4 cellular contexts compared by ENCODE assay signal in genomic region chr3:50922071-50922470, GRCh38.
DNase-seq lines count a peak whose midpoint lies in the region; FAIRE-seq and TF ChIP-seq lines count a peak whose summit lies in the region.
"Not testable (repeated sequence)": the region's sequence is repeated elsewhere in the genome, so short reads cannot be mapped to it uniquely, and the experiment has no call there.

No MANE protein-coding gene starts in this region.

- H3K4me3 ChIP-seq in endodermal cell (ENCODE audit: low read length) = peak overlapping the region; percentile 23
- not testable (repeated sequence) for H3K4me3 ChIP-seq in kidney (ENCODE audit: low read length in 2 of 2)

- not testable (repeated sequence) for H3K27ac Mint-ChIP-seq in chondrocyte (ENCODE audit: unreplicated experiment); endodermal cell; osteocyte (ENCODE audit: unreplicated experiment)

- WGBS in endodermal cell (ENCODE audit: insufficient coverage in 1 of 2, insufficient read length in 1 of 2), 2 experiments = 92 to 93% methylated on average over 2 to 5 of the region's 5 CpGs

- not testable (repeated sequence) for H3K27ac ChIP-seq in endodermal cell (ENCODE audit: low read depth, low read length); kidney (ENCODE audit: low read depth in 2 of 2, low read length in 2 of 2)

- H3K9ac ChIP-seq in endodermal cell (ENCODE audit: extremely low read depth, low read length, poor library complexity, severe bottlenecking); kidney (ENCODE audit: low read length in 2 of 2): not testable (repeated sequence)

- TF ChIP-seq CTCF in chondrocyte (IDR thresholded peaks at IDR 0.05); endodermal cell (conservative IDR thresholded peaks at IDR 0.05); kidney (IDR thresholded peaks at IDR 0.05; ENCODE audit: borderline replicate concordance, extremely low read depth, insufficient read depth); osteocyte (IDR thresholded peaks at IDR 0.05): not testable (repeated sequence)

- H3K4me1 ChIP-seq in endodermal cell (ENCODE audit: control insufficient read depth, insufficient read depth, low read length); kidney (ENCODE audit: control insufficient read depth in 1 of 2, insufficient read depth in 1 of 2, low read depth in 1 of 2, low read length in 2 of 2): not testable (repeated sequence)

- FAIRE-seq in kidney (lab: Jason Lieb, UNC) = not testable (repeated sequence)

- intact Hi-C loops in kidney (cut with DNase I) = not testable (repeated sequence)

- not testable (repeated sequence) for H3K36me3 Mint-ChIP-seq in chondrocyte (ENCODE audit: low read depth); osteocyte (ENCODE audit: unreplicated experiment)
- H3K36me3 Mint-ChIP-seq in endodermal cell (ENCODE audit: low read depth) = peaks cover 13% of the 10 kb centered on the region

- peaks cover 22% of the 10 kb centered on the region for H3K9me3 ChIP-seq in endodermal cell (ENCODE audit: control insufficient read depth, low read length)
- not testable (repeated sequence) for H3K9me3 ChIP-seq in kidney (ENCODE audit: control insufficient read depth in 1 of 2, low read length in 2 of 2)

- not testable (repeated sequence) for H3K36me3 ChIP-seq in endodermal cell (ENCODE audit: control insufficient read depth, insufficient read depth, low read length); kidney (ENCODE audit: control insufficient read depth in 1 of 2, insufficient read depth in 2 of 2, low read length in 2 of 2)

- H3K4me3 Mint-ChIP-seq in chondrocyte (ENCODE audit: unreplicated experiment); endodermal cell; osteocyte (ENCODE audit: unreplicated experiment): not testable (repeated sequence)

- not testable (repeated sequence) for H3K27me3 ChIP-seq in endodermal cell (ENCODE audit: control insufficient read depth, insufficient read depth, low read length, poor library complexity, severe bottlenecking)

- DNase-seq in chondrocyte (ENCODE audit: low spot score) (peak; percentile 48), kidney (peak; percentile 16), osteocyte (ENCODE audit: extremely low spot score, unreplicated experiment) (peak; percentile 72)
- not testable (repeated sequence) for DNase-seq in endodermal cell

- not testable (repeated sequence) for H3K4me1 Mint-ChIP-seq in chondrocyte (ENCODE audit: low read depth); osteocyte (ENCODE audit: unreplicated experiment)
- H3K4me1 Mint-ChIP-seq in endodermal cell = peaks cover 17% of the 10 kb centered on the region

- H3K9me3 Mint-ChIP-seq in chondrocyte (ENCODE audit: low read depth) (peaks cover 27% of the 10 kb centered on the region), endodermal cell (peaks cover 52% of the 10 kb centered on the region), osteocyte (ENCODE audit: unreplicated experiment) (peaks cover 29% of the 10 kb centered on the region)

- H3K27me3 Mint-ChIP-seq in chondrocyte (ENCODE audit: low read depth); endodermal cell (ENCODE audit: insufficient read depth); osteocyte (ENCODE audit: unreplicated experiment): not testable (repeated sequence)
